In genomic region chr12:34397591-34398365, GRCh38 we compare ENCODE assay signal across 11 cellular contexts.
A peak's percentile ranks its signal among the peaks of the same experiment; 100 is the strongest.
DNase-seq lines count a peak whose midpoint lies in the region; ATAC-seq and TF ChIP-seq lines count a peak whose summit lies in the region.
"Had no signal": no experiment of that assay in that cellular context is flagged by ENCODE, and none has a peak within 500 bp of the region (broad histone marks: within the 10 kb centered on the region; RNA-seq: fewer than 3 reads in every experiment).

No MANE protein-coding gene starts in this region.

- H3K4me1 ChIP-seq in Peyer's patch: no peaks in the 10 kb centered on the region
- H3K4me1 ChIP-seq in heart left ventricle: no peaks in the 10 kb centered on the region
- H3K4me1 ChIP-seq in prostate gland (replicated peaks): no peaks in the 10 kb centered on the region
- H3K4me1 ChIP-seq in CD4-positive, alpha-beta memory T cell (ENCODE audit: insufficient read depth, low read length): no peaks in the 10 kb centered on the region

- no peaks in the 10 kb centered on the region for H3K36me3 Mint-ChIP-seq in CD4-positive, alpha-beta memory T cell
- no peaks in the 10 kb centered on the region for H3K36me3 Mint-ChIP-seq in activated T-helper 17 cell treated with anti-CD3 and anti-CD28 coated beads, Interleukin-2, amount 50 U/mL, for 72 hours (ENCODE audit: low read depth)

- H3K27ac ChIP-seq in Peyer's patch (no peak overlapping the region), heart left ventricle (no peak overlapping the region), prostate gland (no peak overlapping the region)
- H3K27ac ChIP-seq in CD4-positive, alpha-beta memory T cell (ENCODE audit: low read depth, low read length): no peak overlapping the region

- no peak overlapping the region for H3K4me3 Mint-ChIP-seq in CD4-positive, alpha-beta memory T cell
- no peak overlapping the region for H3K4me3 Mint-ChIP-seq in activated T-helper 17 cell treated with anti-CD3 and anti-CD28 coated beads, Interleukin-2, amount 50 U/mL, for 72 hours
- H3K4me3 Mint-ChIP-seq: activated CD4-positive, alpha-beta T cell treated with anti-CD3 and anti-CD28 coated beads, Interleukin-2, amount 10 ng/mL, durations not matched to agents 7 days and 5 days had no signal

- 61 to 73% (median 69%) methylated on average over 22 of the region's 22 CpGs for WGBS in heart left ventricle, 4 donors
- WGBS in prostate gland: 72% methylated on average over 22 of the region's 22 CpGs

- CTCF ChIA-PET in CD4-positive, alpha-beta memory T cell (lab: Charles Lee; ENCODE audit: partially characterized antibody): no interaction called here

- TF ChIP-seq POLR2A in Peyer's patch (IDR thresholded peaks at IDR 0.05) (no peak), heart left ventricle (IDR thresholded peaks at IDR 0.05) (no peak), prostate gland (IDR thresholded peaks at IDR 0.05) (no peak)

- no peak for TF ChIP-seq CTCF in Peyer's patch (IDR thresholded peaks at IDR 0.05)
- TF ChIP-seq CTCF in heart left ventricle (IDR thresholded peaks at IDR 0.05): no peak
- no peak for TF ChIP-seq CTCF in prostate gland (IDR thresholded peaks at IDR 0.05)

- H3K9me3 ChIP-seq in Peyer's patch: peaks cover 0 to 30% (median 12%) of the 10 kb centered on the region in 4 donors
- peaks cover 0 to 32% (median 2%) of the 10 kb centered on the region in 12 donors for H3K9me3 ChIP-seq in heart left ventricle
- no peaks in the 10 kb centered on the region for H3K9me3 ChIP-seq in prostate gland
- peaks cover 0 to 8% of the 10 kb centered on the region in 2 donors for H3K9me3 ChIP-seq in CD4-positive, alpha-beta memory T cell (ENCODE audit: control insufficient read depth in 1 of 2, low read length in 2 of 2)

- no peaks in the 10 kb centered on the region for H3K27me3 Mint-ChIP-seq in CD4-positive, alpha-beta memory T cell
- no peaks in the 10 kb centered on the region for H3K27me3 Mint-ChIP-seq in activated T-helper 17 cell treated with anti-CD3 and anti-CD28 coated beads, Interleukin-2, amount 50 U/mL, for 72 hours
- H3K27me3 Mint-ChIP-seq: activated CD4-positive, alpha-beta T cell treated with anti-CD3 and anti-CD28 coated beads, Interleukin-2, amount 10 ng/mL, durations not matched to agents 7 days and 5 days had no signal

- DNase-seq in D341Med (ENCODE audit: low spot score) (peak; percentile 13), Peyer's patch (peak; percentile 6 to 37 (median 33)), heart left ventricle (peak; percentile 2 to 19 (median 9)), prostate gland (ENCODE audit: low spot score) (peak; percentile 3), DMS53 (lab: John Stamatoyannopoulos, UW) (no peak), HK-2 (ENCODE audit: unreplicated experiment) (no peak)
- DNase-seq in CD4-positive, alpha-beta memory T cell: no peak
- DNase-seq: activated CD4-positive, alpha-beta T cell treated with anti-CD3 and anti-CD28 coated beads, Interleukin-2, amount 10 ng/mL, durations not matched to agents 7 days and 5 days; KBM-7; NCI-H2029 had no signal

- no peak overlapping the region for H3K27ac Mint-ChIP-seq in CD4-positive, alpha-beta memory T cell
- H3K27ac Mint-ChIP-seq in activated T-helper 17 cell treated with anti-CD3 and anti-CD28 coated beads, Interleukin-2, amount 50 U/mL, for 72 hours: no peak overlapping the region
- H3K27ac Mint-ChIP-seq: activated CD4-positive, alpha-beta T cell treated with anti-CD3 and anti-CD28 coated beads, Interleukin-2, amount 10 ng/mL, durations not matched to agents 7 days and 5 days had no signal

- H3K4me1 Mint-ChIP-seq in CD4-positive, alpha-beta memory T cell: no peaks in the 10 kb centered on the region
- no peaks in the 10 kb centered on the region for H3K4me1 Mint-ChIP-seq in activated T-helper 17 cell treated with anti-CD3 and anti-CD28 coated beads, Interleukin-2, amount 50 U/mL, for 72 hours
- H3K4me1 Mint-ChIP-seq: activated CD4-positive, alpha-beta T cell treated with anti-CD3 and anti-CD28 coated beads, Interleukin-2, amount 10 ng/mL, durations not matched to agents 7 days and 5 days had no signal

- no peak for ATAC-seq in heart left ventricle
- ATAC-seq in activated T-helper 17 cell treated with anti-CD3 and anti-CD28 coated beads, Interleukin-2, amount 50 U/mL, for 72 hours (replicated peaks): no peak

- peaks cover 0 to 50% (median 22%) of the 10 kb centered on the region in 8 donors for H3K9me3 Mint-ChIP-seq in CD4-positive, alpha-beta memory T cell
- H3K9me3 Mint-ChIP-seq in activated T-helper 17 cell treated with anti-CD3 and anti-CD28 coated beads, Interleukin-2, amount 50 U/mL, for 72 hours: peaks cover 14% of the 10 kb centered on the region

- H3K27me3 ChIP-seq in Peyer's patch: no peaks in the 10 kb centered on the region
- H3K27me3 ChIP-seq in heart left ventricle: peaks cover 0 to 14% (median 0%) of the 10 kb centered on the region in 9 donors
- no peaks in the 10 kb centered on the region for H3K27me3 ChIP-seq in prostate gland (replicated peaks; ENCODE audit: insufficient read depth)
- H3K27me3 ChIP-seq in CD4-positive, alpha-beta memory T cell (ENCODE audit: insufficient read depth, low read length): no peaks in the 10 kb centered on the region

- no peak overlapping the region for H3K4me3 ChIP-seq in Peyer's patch
- H3K4me3 ChIP-seq in heart left ventricle: no peak overlapping the region
- H3K4me3 ChIP-seq in prostate gland: no peak overlapping the region
- H3K4me3 ChIP-seq in CD4-positive, alpha-beta memory T cell (ENCODE audit: low read length in 2 of 2): no peak overlapping the region

- POLR2A ChIA-PET in CD4-positive, alpha-beta memory T cell (lab: Charles Lee; ENCODE audit: partially characterized antibody): no interaction called here

- intact Hi-C loops in heart left ventricle (cut with DNase I): no loop called here
- intact Hi-C loops in prostate gland (cut with DNase I): no loop called here
- intact Hi-C loops in CD4-positive, alpha-beta memory T cell (cut with micrococcal nuclease): no loop called here

- H3K36me3 ChIP-seq in Peyer's patch: no peaks in the 10 kb centered on the region
- no peaks in the 10 kb centered on the region for H3K36me3 ChIP-seq in heart left ventricle
- H3K36me3 ChIP-seq in prostate gland: no peaks in the 10 kb centered on the region
- no peaks in the 10 kb centered on the region for H3K36me3 ChIP-seq in CD4-positive, alpha-beta memory T cell (ENCODE audit: insufficient read depth, low read length)

Comparison
In these comparisons a context has a peak if more than half of its experiments do, and no peak if none do; other contexts are left out.
1. DNase-seq: peak in D341Med (single experiment), Peyer's patch (3 of 3), heart left ventricle (5 of 5) and prostate gland (single experiment); none in DMS53 (single experiment), CD4-positive, alpha-beta memory T cell (0 of 5) and HK-2 (single experiment).